Comparison of ENCODE assay signal across 21 cellular contexts in the genomic region with DNA sequence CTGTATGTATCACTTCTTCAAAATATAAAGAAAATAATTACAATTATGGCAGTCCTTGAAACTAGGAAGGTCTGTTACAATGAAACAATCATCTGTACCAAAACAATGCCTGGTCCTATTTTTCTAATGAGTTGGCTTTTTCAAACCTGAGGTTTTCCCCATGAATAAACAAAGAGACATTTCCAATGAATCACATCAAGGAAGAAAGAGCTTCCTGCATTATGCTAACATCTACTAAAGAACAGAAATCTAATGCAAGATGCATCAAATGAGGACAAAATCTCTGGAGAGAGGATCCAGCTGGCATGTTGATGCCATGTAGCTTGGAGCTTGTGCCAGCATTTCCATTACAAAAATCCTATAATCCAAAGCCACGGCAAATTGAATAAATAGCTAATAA. TPM values are rescaled to one million over a fixed set of nuclear protein-coding genes. Genes with fewer than 3 reads are reported as not detected.
A peak's percentile ranks its signal among the peaks of the same experiment; 100 is the strongest.
DNase-seq lines count a peak whose midpoint lies in the region; ATAC-seq and TF ChIP-seq lines count a peak whose summit lies in the region.
"Had no signal": no experiment of that assay in that cellular context is flagged by ENCODE, and none has a peak within 500 bp of the region (broad histone marks: within the 10 kb centered on the region; RNA-seq: fewer than 3 reads in every experiment).

No MANE protein-coding gene starts in this region.

- DNase-seq in AG08395 (ENCODE audit: low spot score), result peak; percentile 14
- peak; percentile 73 for DNase-seq in HT1080 (ENCODE audit: low read depth)
- peak in 1 of 2 donors; percentile 54 for DNase-seq in foreskin keratinocyte
- DNase-seq in NCI-H1417 (lab: John Stamatoyannopoulos, UW), result no peak
- no peak for DNase-seq in left colon
- DNase-seq: activated CD4-positive, alpha-beta T cell treated with anti-CD3 and anti-CD28 coated beads, Interleukin-2, amount 10 ng/mL, durations not matched to agents 24 days and 14 days; activated naive CD4-positive, alpha-beta T cell treated with anti-CD3 and anti-CD28 coated beads, Interleukin-2, amount 50 U/mL, for 16 hours; Calu3; central memory CD4-positive, alpha-beta T cell; MV-4-11; NCI-H2081 treated with DMSO at 0.1 percent for 48 hours; RPMI8226; stimulated activated CD4-positive, alpha-beta T cell treated with anti-CD3 and anti-CD28 coated beads, Interleukin-2, amount 100 ng/mL, for 48 hours; stimulated activated CD8-positive, alpha-beta memory T cell treated with anti-CD3 and anti-CD28 coated beads, Interleukin-4, amount 100 ng/mL, for 48 hours had no signal

- ATAC-seq in foreskin keratinocyte, result peak; percentile 28
- ATAC-seq in GM19395 (IDR thresholded peaks at IDR 0.05; ENCODE audit: unreplicated experiment), result no peak
- no peak for ATAC-seq in left colon
- ATAC-seq in HG03139 (IDR thresholded peaks at IDR 0.05; ENCODE audit: unreplicated experiment), result no peak
- ATAC-seq: esophagus mucosa; natural killer cell treated with Interleukin-12 subunit alpha and Interleukin-12 subunit beta and Interleukin-15 and Interleukin-18, amount 100 ng/mL, for 72 hours had no signal

- H3K4me1 ChIP-seq in foreskin keratinocyte, result peaks cover 13% of the 10 kb centered on the region

- no peaks in the 10 kb centered on the region for H3K9me3 Mint-ChIP-seq in brain
- H3K9me3 Mint-ChIP-seq: activated CD4-positive, alpha-beta T cell treated with anti-CD3 and anti-CD28 coated beads, Interleukin-2, amount 10 ng/mL, durations not matched to agents 24 days and 14 days; natural killer cell treated with Interleukin-12 subunit alpha and Interleukin-12 subunit beta and Interleukin-15 and Interleukin-18, amount 100 ng/mL, for 72 hours had no signal

- no peak for TF ChIP-seq CTCF in brain (conservative IDR thresholded peaks at IDR 0.05)
- TF ChIP-seq CTCF in foreskin keratinocyte (conservative IDR thresholded peaks at IDR 0.05), result no peak

- H3K27me3 ChIP-seq in foreskin keratinocyte, result no peaks in the 10 kb centered on the region
- H3K27me3 ChIP-seq: right atrium auricular region, tibial nerve had no signal

- peaks cover 4% of the 10 kb centered on the region for H3K27me3 Mint-ChIP-seq in brain
- H3K27me3 Mint-ChIP-seq: activated CD4-positive, alpha-beta T cell treated with anti-CD3 and anti-CD28 coated beads, Interleukin-2, amount 10 ng/mL, durations not matched to agents 24 days and 14 days; natural killer cell treated with Interleukin-12 subunit alpha and Interleukin-12 subunit beta and Interleukin-15 and Interleukin-18, amount 100 ng/mL, for 72 hours had no signal

- H3K27ac Mint-ChIP-seq in brain, result peak overlapping the region in 4 of 5 experiments; percentile 56 to 92 (median 82)
- H3K27ac Mint-ChIP-seq: activated CD4-positive, alpha-beta T cell treated with anti-CD3 and anti-CD28 coated beads, Interleukin-2, amount 10 ng/mL, durations not matched to agents 24 days and 14 days; natural killer cell treated with Interleukin-12 subunit alpha and Interleukin-12 subunit beta and Interleukin-15 and Interleukin-18, amount 100 ng/mL, for 72 hours had no signal

- H3K4me1 Mint-ChIP-seq in brain, result peaks cover 95% of the 10 kb centered on the region

- peak overlapping the region; percentile 21 for H3K27ac ChIP-seq in foreskin keratinocyte
- H3K27ac ChIP-seq: right atrium auricular region, tibial nerve had no signal

- intact Hi-C loops in left colon (cut with DNase I, micrococcal nuclease), result no loop called here

- peak overlapping the region in 2 of 5 experiments; percentile 34 to 56 for H3K4me3 Mint-ChIP-seq in brain
- H3K4me3 Mint-ChIP-seq: activated CD4-positive, alpha-beta T cell treated with anti-CD3 and anti-CD28 coated beads, Interleukin-2, amount 10 ng/mL, durations not matched to agents 24 days and 14 days; natural killer cell treated with Interleukin-12 subunit alpha and Interleukin-12 subunit beta and Interleukin-15 and Interleukin-18, amount 100 ng/mL, for 72 hours had no signal

- H3K36me3 Mint-ChIP-seq in brain, result peaks cover 52% of the 10 kb centered on the region
- H3K36me3 Mint-ChIP-seq: natural killer cell treated with Interleukin-12 subunit alpha and Interleukin-12 subunit beta and Interleukin-15 and Interleukin-18, amount 100 ng/mL, for 72 hours had no signal

RNA-seq across cellular contexts. Expression of a gene that starts 29.3 kb away (rescaled TPM):
- 31.5 and 31.7 TPM in 2 replicates for total RNA-seq in HT1080 (2014; rRNA removed; shearing (Covaris generic))
- polyA plus RNA-seq in HT1080 (2015; cell fraction: cytosol; rRNA removed), result 14.7 and 20.5 TPM in 2 replicates
- 20.1 and 21.1 TPM in 2 replicates for polyA plus RNA-seq in HT1080 (2015; cell fraction: nucleus; rRNA removed)
- 8.5 TPM for polyA plus RNA-seq in brain (ENCODE audit: insufficient read depth, low read depth, low replicate concordance)
- 29.6 and 29.7 TPM in 2 replicates for total RNA-seq in foreskin keratinocyte
- 4.2 and 5.9 TPM in 2 replicates for polyA plus RNA-seq in foreskin keratinocyte
- total RNA-seq in left colon, result 10 to 100 TPM; 21.0 to 24.7 TPM

Comparison
In these comparisons a context has a peak if more than half of its experiments do, and no peak if none do; other contexts are left out.
1. DNase-seq: peak in AG08395 (single experiment) and HT1080 (single experiment); none in NCI-H1417 (0 of 3) and left colon (0 of 2).